Comparison of ENCODE assay signal across 1 cellular context in genomic region chr13:21079206-21079605, GRCh38.
TF ChIP-seq lines count a peak whose summit lies in the region.

No MANE protein-coding gene starts in this region.

TF ChIP-seq in SK-N-SH treated with all-trans-retinoic acid at 6 μM for 48 hours, 23 proteins besides CTCF, POLR2A, EP300 and RAD21 (continued from another document):
- TF ChIP-seq, protein P1, sequence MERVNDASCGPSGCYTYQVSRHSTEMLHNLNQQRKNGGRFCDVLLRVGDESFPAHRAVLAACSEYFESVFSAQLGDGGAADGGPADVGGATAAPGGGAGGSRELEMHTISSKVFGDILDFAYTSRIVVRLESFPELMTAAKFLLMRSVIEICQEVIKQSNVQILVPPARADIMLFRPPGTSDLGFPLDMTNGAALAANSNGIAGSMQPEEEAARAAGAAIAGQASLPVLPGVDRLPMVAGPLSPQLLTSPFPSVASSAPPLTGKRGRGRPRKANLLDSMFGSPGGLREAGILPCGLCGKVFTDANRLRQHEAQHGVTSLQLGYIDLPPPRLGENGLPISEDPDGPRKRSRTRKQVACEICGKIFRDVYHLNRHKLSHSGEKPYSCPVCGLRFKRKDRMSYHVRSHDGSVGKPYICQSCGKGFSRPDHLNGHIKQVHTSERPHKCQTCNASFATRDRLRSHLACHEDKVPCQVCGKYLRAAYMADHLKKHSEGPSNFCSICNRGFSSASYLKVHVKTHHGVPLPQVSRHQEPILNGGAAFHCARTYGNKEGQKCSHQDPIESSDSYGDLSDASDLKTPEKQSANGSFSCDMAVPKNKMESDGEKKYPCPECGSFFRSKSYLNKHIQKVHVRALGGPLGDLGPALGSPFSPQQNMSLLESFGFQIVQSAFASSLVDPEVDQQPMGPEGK (CRISPR knock-in tag; IDR thresholded peaks at IDR 0.05; ENCODE audit: borderline replicate concordance), result no peak
- no peak for TF ChIP-seq ZFP3 (CRISPR knock-in tag; IDR thresholded peaks at IDR 0.05)
